In genomic region chrX:153793291-153793690, GRCh38 we compare ENCODE assay signal across 8 cellular contexts. TPM values are rescaled to one million over a fixed set of nuclear protein-coding genes. Genes with fewer than 3 reads are reported as not detected.
A peak's percentile ranks its signal among the peaks of the same experiment; 100 is the strongest.
DNase-seq lines count a peak whose midpoint lies in the region; ATAC-seq and TF ChIP-seq lines count a peak whose summit lies in the region.

No MANE protein-coding gene starts in this region.

- peak overlapping the region; percentile 85 for H3K4me3 ChIP-seq in iPS-18c (ENCODE audit: insufficient read depth, low read depth, low read length)
- peak overlapping the region; percentile 69 for H3K4me3 ChIP-seq in suprapubic skin

- H3K9me3 ChIP-seq in iPS-18c (ENCODE audit: control insufficient read depth, insufficient read depth, low read length) = peaks cover 16% of the 10 kb centered on the region
- H3K9me3 ChIP-seq in suprapubic skin = no peaks in the 10 kb centered on the region

- no peak for TF ChIP-seq CTCF in suprapubic skin (IDR thresholded peaks at IDR 0.05)

- H3K9me3 Mint-ChIP-seq in T-helper 2 cell treated with Interferon-gamma antibody and Interleukin-4, amounts not matched to agents 5 μg/mL and 100 μg/mL, for 36 hours = no peaks in the 10 kb centered on the region
- no peaks in the 10 kb centered on the region for H3K9me3 Mint-ChIP-seq in activated T-helper 1 cell treated with anti-CD3 and anti-CD28 coated beads, Interleukin-12 subunit alpha, Interleukin-12 subunit beta, Interleukin-2, Interleukin-4 antibody, amounts not matched to agents 30 ng/mL and 10 ng/mL and 1 ng/mL, durations not matched to agents 14 hours and 24 hours and 36 hours

- WGBS in suprapubic skin = 53% methylated on average over 7 of the region's 7 CpGs

- peaks cover 9% of the 10 kb centered on the region for H3K4me1 Mint-ChIP-seq in T-helper 2 cell treated with Interferon-gamma antibody and Interleukin-4, amounts not matched to agents 5 μg/mL and 100 μg/mL, for 36 hours (ENCODE audit: low read depth)
- H3K4me1 Mint-ChIP-seq in activated T-helper 1 cell treated with anti-CD3 and anti-CD28 coated beads, Interleukin-12 subunit alpha, Interleukin-12 subunit beta, Interleukin-2, Interleukin-4 antibody, amounts not matched to agents 30 ng/mL and 10 ng/mL and 1 ng/mL, durations not matched to agents 14 hours and 24 hours and 36 hours (ENCODE audit: low read depth) = peaks cover 18% of the 10 kb centered on the region

- CTCF ChIA-PET in HEK293T (lab: Yijun Ruan, JAX) = interaction anchor here (0.6 to 0.9 kb wide), 2 partner anchors 11 to 145 kb away, joined by 3 to 6 read pairs; no protein-coding TSS in a partner anchor

- peaks cover 43% of the 10 kb centered on the region for H3K4me1 ChIP-seq in suprapubic skin

- POLR2A ChIA-PET in HEK293T (lab: Yijun Ruan, JAX) = interaction anchor here (1.2 to 1.7 kb wide), 2 partner anchors 13 kb away, joined by 3 to 11 read pairs; partner anchors contain the start of gene SRPK3

- TF ChIP-seq POLR2A in suprapubic skin (IDR thresholded peaks at IDR 0.05) = no peak

- H3K27me3 Mint-ChIP-seq in T-helper 2 cell treated with Interferon-gamma antibody and Interleukin-4, amounts not matched to agents 5 μg/mL and 100 μg/mL, for 36 hours (ENCODE audit: low read depth) = no peaks in the 10 kb centered on the region
- no peaks in the 10 kb centered on the region for H3K27me3 Mint-ChIP-seq in activated T-helper 1 cell treated with anti-CD3 and anti-CD28 coated beads, Interleukin-12 subunit alpha, Interleukin-12 subunit beta, Interleukin-2, Interleukin-4 antibody, amounts not matched to agents 30 ng/mL and 10 ng/mL and 1 ng/mL, durations not matched to agents 14 hours and 24 hours and 36 hours (ENCODE audit: insufficient read depth)

- H3K36me3 Mint-ChIP-seq in T-helper 2 cell treated with Interferon-gamma antibody and Interleukin-4, amounts not matched to agents 5 μg/mL and 100 μg/mL, for 36 hours (ENCODE audit: low read depth) = peaks cover 25% of the 10 kb centered on the region
- H3K36me3 Mint-ChIP-seq in activated T-helper 1 cell treated with anti-CD3 and anti-CD28 coated beads, Interleukin-12 subunit alpha, Interleukin-12 subunit beta, Interleukin-2, Interleukin-4 antibody, amounts not matched to agents 30 ng/mL and 10 ng/mL and 1 ng/mL, durations not matched to agents 14 hours and 24 hours and 36 hours (ENCODE audit: low read depth) = peaks cover 14% of the 10 kb centered on the region

- DNase-seq in T-helper 2 cell treated with Interferon-gamma antibody and Interleukin-4, amounts not matched to agents 5 μg/mL and 100 μg/mL, for 36 hours (ENCODE audit: low spot score) = no peak
- DNase-seq in T-helper 2 cell (no peak), suprapubic skin (ENCODE audit: low spot score in 2 of 2) (no peak), NCI-H187 treated with DMSO at 0.1 percent for 48 hours (lab: John Stamatoyannopoulos, UW) (no peak), HEK293T (ENCODE audit: extremely low spot score) (no peak)
- DNase-seq in activated T-helper 1 cell treated with anti-CD3 and anti-CD28 coated beads, Interleukin-12 subunit alpha, Interleukin-12 subunit beta, Interleukin-2, Interleukin-4 antibody, amounts not matched to agents 30 ng/mL and 10 ng/mL and 1 ng/mL, durations not matched to agents 14 hours and 24 hours and 36 hours (ENCODE audit: low spot score) = no peak

- H3K4me3 Mint-ChIP-seq in T-helper 2 cell treated with Interferon-gamma antibody and Interleukin-4, amounts not matched to agents 5 μg/mL and 100 μg/mL, for 36 hours = peak overlapping the region; percentile 96
- H3K4me3 Mint-ChIP-seq in activated T-helper 1 cell treated with anti-CD3 and anti-CD28 coated beads, Interleukin-12 subunit alpha, Interleukin-12 subunit beta, Interleukin-2, Interleukin-4 antibody, amounts not matched to agents 30 ng/mL and 10 ng/mL and 1 ng/mL, durations not matched to agents 14 hours and 24 hours and 36 hours = peak overlapping the region; percentile 96

- intact Hi-C loops in activated T-helper 1 cell treated with anti-CD3 and anti-CD28 coated beads, Interleukin-12 subunit alpha, Interleukin-12 subunit beta, Interleukin-2, Interleukin-4 antibody, amounts not matched to agents 30 ng/mL and 10 ng/mL and 1 ng/mL, durations not matched to agents 14 hours and 24 hours and 36 hours (cut with micrococcal nuclease) = no loop called here

- no peak for ATAC-seq in GM19324 (IDR thresholded peaks at IDR 0.05; ENCODE audit: low FRiP score, unreplicated experiment)

- peak overlapping the region; percentile 96 for H3K27ac ChIP-seq in suprapubic skin

- no peaks in the 10 kb centered on the region for H3K27me3 ChIP-seq in suprapubic skin

- H3K36me3 ChIP-seq in suprapubic skin = peaks cover 26% of the 10 kb centered on the region

- H3K27ac Mint-ChIP-seq in T-helper 2 cell treated with Interferon-gamma antibody and Interleukin-4, amounts not matched to agents 5 μg/mL and 100 μg/mL, for 36 hours = peak overlapping the region; percentile 82
- H3K27ac Mint-ChIP-seq in activated T-helper 1 cell treated with anti-CD3 and anti-CD28 coated beads, Interleukin-12 subunit alpha, Interleukin-12 subunit beta, Interleukin-2, Interleukin-4 antibody, amounts not matched to agents 30 ng/mL and 10 ng/mL and 1 ng/mL, durations not matched to agents 14 hours and 24 hours and 36 hours = peak overlapping the region; percentile 90

- no peak for TF ChIP-seq EP300 in suprapubic skin (IDR thresholded peaks at IDR 0.05)

TF ChIP-seq in HEK293T, 16 proteins besides CTCF, POLR2A, EP300 and RAD21:
- TF ChIP-seq FOXA1 (IDR thresholded peaks at IDR 0.05) (no peak), LEF1 (IDR thresholded peaks at IDR 0.05; ENCODE audit: borderline replicate concordance) (no peak), HDGF (IDR thresholded peaks at IDR 0.05; ENCODE audit: borderline replicate concordance) (no peak), CTBP1 (IDR thresholded peaks at IDR 0.05; ENCODE audit: borderline replicate concordance) (no peak), ZNF384 (IDR thresholded peaks at IDR 0.05) (no peak), ARNT (IDR thresholded peaks at IDR 0.05) (no peak), L3MBTL2 (conservative IDR thresholded peaks at IDR 0.05) (no peak), NFRKB (IDR thresholded peaks at IDR 0.05) (no peak), BHLHE40 (IDR thresholded peaks at IDR 0.05; ENCODE audit: borderline replicate concordance) (no peak), TARDBP (IDR thresholded peaks at IDR 0.05) (no peak)

RNA-seq across cellular contexts. Expression of gene IDH3G, which starts 0.9 kb away (rescaled TPM):
- total RNA-seq in activated T-helper 1 cell treated with anti-CD3 and anti-CD28 coated beads, Interleukin-12 subunit alpha, Interleukin-12 subunit beta, Interleukin-2, Interleukin-4 antibody, amounts not matched to agents 30 ng/mL and 10 ng/mL and 1 ng/mL, durations not matched to agents 14 hours and 24 hours and 36 hours = 68.4 and 69.7 TPM in 2 replicates
- total RNA-seq in suprapubic skin = 100 to 1,000 TPM in 1 of 4 donors, 10 to 100 TPM in 3; 58.1 to 105 (median 93.8) TPM

RNA-seq across cellular contexts. Expression of gene SSR4, which starts 1.2 kb away (rescaled TPM):
- 281 and 285 TPM in 2 replicates for total RNA-seq in activated T-helper 1 cell treated with anti-CD3 and anti-CD28 coated beads, Interleukin-12 subunit alpha, Interleukin-12 subunit beta, Interleukin-2, Interleukin-4 antibody, amounts not matched to agents 30 ng/mL and 10 ng/mL and 1 ng/mL, durations not matched to agents 14 hours and 24 hours and 36 hours
- total RNA-seq in suprapubic skin = 100 to 1,000 TPM in 3 of 4 donors, 10 to 100 TPM in 1; 86.7 to 200 (median 150) TPM

RNA-seq across cellular contexts. Expression of gene SRPK3, which starts 12.4 kb away (rescaled TPM):
- not detected in 2 replicates for total RNA-seq in activated T-helper 1 cell treated with anti-CD3 and anti-CD28 coated beads, Interleukin-12 subunit alpha, Interleukin-12 subunit beta, Interleukin-2, Interleukin-4 antibody, amounts not matched to agents 30 ng/mL and 10 ng/mL and 1 ng/mL, durations not matched to agents 14 hours and 24 hours and 36 hours
- total RNA-seq in suprapubic skin = 1 to 10 TPM in 2 of 4 donors, under 1 TPM in 2; 0.42 to 3.1 (median 1.2) TPM

RNA-seq across cellular contexts. Expression of gene PLXNB3, which starts 29.2 kb away (rescaled TPM):
- total RNA-seq in activated T-helper 1 cell treated with anti-CD3 and anti-CD28 coated beads, Interleukin-12 subunit alpha, Interleukin-12 subunit beta, Interleukin-2, Interleukin-4 antibody, amounts not matched to agents 30 ng/mL and 10 ng/mL and 1 ng/mL, durations not matched to agents 14 hours and 24 hours and 36 hours = 0.21 and 0.81 TPM in 2 replicates
- total RNA-seq in suprapubic skin = 10 to 100 TPM; 13.5 to 23.9 (median 19.8) TPM

RNA-seq across cellular contexts. Expression of gene PDZD4, which starts 37.1 kb away (rescaled TPM):
- 0.29 and 0.44 TPM in 2 replicates for total RNA-seq in activated T-helper 1 cell treated with anti-CD3 and anti-CD28 coated beads, Interleukin-12 subunit alpha, Interleukin-12 subunit beta, Interleukin-2, Interleukin-4 antibody, amounts not matched to agents 30 ng/mL and 10 ng/mL and 1 ng/mL, durations not matched to agents 14 hours and 24 hours and 36 hours
- 1 to 10 TPM; 2.0 to 6.3 (median 3.0) TPM for total RNA-seq in suprapubic skin
